13 cellular contexts compared by ENCODE assay signal in the genomic region with DNA sequence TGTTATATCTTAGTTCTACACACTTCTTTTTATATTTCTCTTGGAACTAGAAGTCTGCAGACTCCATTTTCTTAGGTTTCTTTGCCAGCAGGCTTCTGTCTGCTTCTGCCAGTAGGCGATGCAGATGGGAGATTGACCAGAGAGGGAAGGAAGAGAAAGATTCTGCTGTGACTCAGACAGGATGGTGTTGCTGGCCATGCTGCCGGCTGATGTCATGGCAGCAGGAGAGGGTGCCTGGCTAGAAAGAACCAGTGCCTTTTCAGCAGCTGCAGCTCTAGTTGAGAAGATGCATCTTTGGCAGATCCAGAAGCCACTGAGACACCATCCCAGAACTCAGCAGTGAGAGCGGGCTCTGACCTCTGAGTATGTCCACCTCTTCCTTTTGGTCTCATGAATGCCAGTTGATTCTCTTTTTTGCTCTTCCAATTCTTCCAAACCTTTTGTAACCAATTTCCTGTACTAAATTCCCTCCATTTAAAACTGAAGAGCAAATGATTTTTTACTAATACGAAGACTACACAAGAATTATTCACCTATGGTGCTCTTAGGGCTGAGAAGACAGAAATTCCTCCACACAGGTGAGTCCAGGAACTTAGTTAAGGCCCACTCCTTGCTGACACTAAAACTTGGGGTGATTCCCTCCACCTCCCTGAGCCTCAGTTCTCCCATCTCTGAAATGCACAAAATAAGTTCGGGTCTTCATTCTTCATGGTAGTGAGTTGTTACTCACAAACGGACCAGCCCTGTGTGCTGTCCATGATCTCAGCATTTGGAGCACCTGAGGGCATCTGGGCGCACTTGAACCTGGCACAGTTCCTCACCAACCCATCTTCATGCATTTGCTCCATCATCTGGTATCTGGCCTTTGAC.
"Had no signal": no experiment of that assay in that cellular context is flagged by ENCODE, and none has a peak within 500 bp of the region (broad histone marks: within the 10 kb centered on the region; RNA-seq: fewer than 3 reads in every experiment).

No MANE protein-coding gene starts in this region.

- H3K27me3 Mint-ChIP-seq: central memory CD8-positive, alpha-beta T cell; dendritic cell treated with granulocyte-macrophage colony-stimulating factor and Interleukin-4, amounts not matched to agents 40 ng/mL and 50 ng/mL, for 4 days had no signal

- H3K4me3 ChIP-seq: adrenal gland, thyroid gland, uterus had no signal

- ATAC-seq: activated CD8-positive, alpha-beta T cell treated with anti-CD3 and anti-CD28 coated beads, Interleukin-2, amount 10 ng/mL, durations not matched to agents 7 days and 5 days had no signal

- H3K36me3 ChIP-seq: adrenal gland, thyroid gland, uterus had no signal

- H3K9me3 Mint-ChIP-seq: activated naive CD4-positive, alpha-beta T cell treated with anti-CD3 and anti-CD28 coated beads for 36 hours; activated T-helper 1 cell treated with anti-CD3 and anti-CD28 coated beads, Interleukin-12 subunit alpha, Interleukin-12 subunit beta, Interleukin-2, Interleukin-4 antibody, amounts not matched to agents 30 ng/mL and 10 ng/mL and 1 ng/mL, durations not matched to agents 14 hours and 24 hours and 36 hours; central memory CD8-positive, alpha-beta T cell; dendritic cell treated with granulocyte-macrophage colony-stimulating factor and Interleukin-4, amounts not matched to agents 40 ng/mL and 50 ng/mL, for 4 days had no signal

- H3K4me1 Mint-ChIP-seq: central memory CD8-positive, alpha-beta T cell; memory B cell had no signal

- H3K27ac ChIP-seq: adrenal gland, thyroid gland, uterus had no signal

- H3K27me3 ChIP-seq: adrenal gland, thyroid gland, uterus had no signal

- H3K4me3 Mint-ChIP-seq: activated CD8-positive, alpha-beta T cell treated with anti-CD3 and anti-CD28 coated beads, Interleukin-2, amount 10 ng/mL, durations not matched to agents 7 days and 5 days; activated naive CD4-positive, alpha-beta T cell treated with anti-CD3 and anti-CD28 coated beads for 36 hours; activated T-helper 1 cell treated with anti-CD3 and anti-CD28 coated beads, Interleukin-12 subunit alpha, Interleukin-12 subunit beta, Interleukin-2, Interleukin-4 antibody, amounts not matched to agents 30 ng/mL and 10 ng/mL and 1 ng/mL, durations not matched to agents 14 hours and 24 hours and 36 hours; central memory CD8-positive, alpha-beta T cell; dendritic cell treated with granulocyte-macrophage colony-stimulating factor and Interleukin-4, amounts not matched to agents 40 ng/mL and 50 ng/mL, for 4 days; memory B cell; nephron progenitor cell had no signal

- H3K27ac Mint-ChIP-seq: activated CD8-positive, alpha-beta T cell treated with anti-CD3 and anti-CD28 coated beads, Interleukin-2, amount 10 ng/mL, durations not matched to agents 7 days and 5 days; activated naive CD4-positive, alpha-beta T cell treated with anti-CD3 and anti-CD28 coated beads for 36 hours; activated T-helper 1 cell treated with anti-CD3 and anti-CD28 coated beads, Interleukin-12 subunit alpha, Interleukin-12 subunit beta, Interleukin-2, Interleukin-4 antibody, amounts not matched to agents 30 ng/mL and 10 ng/mL and 1 ng/mL, durations not matched to agents 14 hours and 24 hours and 36 hours; dendritic cell treated with granulocyte-macrophage colony-stimulating factor and Interleukin-4, amounts not matched to agents 40 ng/mL and 50 ng/mL, for 4 days; memory B cell had no signal

- H3K36me3 Mint-ChIP-seq: memory B cell had no signal

- H3K9me3 ChIP-seq: adrenal gland, thyroid gland, uterus had no signal

- DNase-seq: activated CD8-positive, alpha-beta T cell treated with anti-CD3 and anti-CD28 coated beads, Interleukin-2, amount 10 ng/mL, durations not matched to agents 7 days and 5 days; activated naive CD4-positive, alpha-beta T cell treated with anti-CD3 and anti-CD28 coated beads for 36 hours; glutamatergic neuron; nephron progenitor cell; stimulated activated CD4-positive, alpha-beta T cell treated with anti-CD3 and anti-CD28 coated beads, Interleukin-2, amount 100 ng/mL, for 48 hours; SW 1271; thyroid gland; uterus had no signal

- H3K4me1 ChIP-seq: adrenal gland, thyroid gland, uterus had no signal
